Comparison of ENCODE assay signal across 17 cellular contexts in the genomic region with DNA sequence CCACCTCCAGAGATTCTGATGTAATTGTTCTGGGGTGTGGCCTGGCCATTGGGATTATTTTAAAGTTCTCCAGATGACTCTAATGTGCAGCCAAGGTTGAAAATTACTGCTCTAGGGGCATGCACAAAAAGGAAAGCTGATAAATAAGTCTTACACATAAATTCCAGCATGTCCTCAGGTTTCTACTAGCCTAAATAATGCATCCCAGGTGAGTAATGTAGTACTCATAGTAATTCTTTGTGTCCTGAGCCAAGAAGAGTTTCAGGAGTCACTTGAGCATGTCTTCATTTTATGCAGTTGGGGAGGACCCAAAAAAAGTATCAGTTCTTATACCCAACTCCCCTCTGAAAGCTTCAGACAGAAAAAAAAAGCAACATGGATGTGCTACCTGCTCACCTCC.
DNase-seq lines count a peak whose midpoint lies in the region; ATAC-seq and TF ChIP-seq lines count a peak whose summit lies in the region.
"Had no signal": no experiment of that assay in that cellular context is flagged by ENCODE, and none has a peak within 500 bp of the region (broad histone marks: within the 10 kb centered on the region; RNA-seq: fewer than 3 reads in every experiment).

No MANE protein-coding gene starts in this region.

- H3K18ac ChIP-seq in trophoblast cell (ENCODE audit: low read length) = no peak overlapping the region

- H3K9me3 ChIP-seq in RWPE2 (ENCODE audit: severe bottlenecking) (no peaks in the 10 kb centered on the region), trophoblast cell (ENCODE audit: insufficient read depth, low read depth, low read length) (no peaks in the 10 kb centered on the region)

- H3K9me3 Mint-ChIP-seq in stimulated activated effector memory CD8-positive, alpha-beta T cell treated with anti-CD3 and anti-CD28 coated beads, Interleukin-12 subunit alpha, Interleukin-12 subunit beta, amount 100 ng/mL, for 72 hours = no peaks in the 10 kb centered on the region
- H3K9me3 Mint-ChIP-seq: CD4-positive, alpha-beta T cell; GM23338 had no signal

- H4K12ac ChIP-seq in trophoblast cell (ENCODE audit: low read depth, low read length) = no peak overlapping the region

- no peak overlapping the region for H3K23ac ChIP-seq in trophoblast cell (ENCODE audit: low read length)

- H4K8ac ChIP-seq in trophoblast cell (ENCODE audit: low read depth, low read length) = no peak overlapping the region

- H3K4ac ChIP-seq in trophoblast cell (ENCODE audit: low read depth, low read length) = no peak overlapping the region

- H4K91ac ChIP-seq in trophoblast cell (ENCODE audit: low read depth, low read length) = no peak overlapping the region

- H3K27ac Mint-ChIP-seq in stimulated activated effector memory CD8-positive, alpha-beta T cell treated with anti-CD3 and anti-CD28 coated beads, Interleukin-12 subunit alpha, Interleukin-12 subunit beta, amount 100 ng/mL, for 72 hours = no peak overlapping the region
- H3K27ac Mint-ChIP-seq: B cell; CD4-positive, alpha-beta T cell; GM23338 had no signal

- H2AK5ac ChIP-seq in trophoblast cell (ENCODE audit: low read length) = no peak overlapping the region

- H3K14ac ChIP-seq in trophoblast cell (ENCODE audit: low read length) = no peak overlapping the region

- H3K4me1 Mint-ChIP-seq in stimulated activated effector memory CD8-positive, alpha-beta T cell treated with anti-CD3 and anti-CD28 coated beads, Interleukin-12 subunit alpha, Interleukin-12 subunit beta, amount 100 ng/mL, for 72 hours = no peaks in the 10 kb centered on the region
- H3K4me1 Mint-ChIP-seq: B cell had no signal

- no peak overlapping the region for H2BK120ac ChIP-seq in trophoblast cell (ENCODE audit: insufficient read depth, low read length, poor library complexity)

- no peaks in the 10 kb centered on the region for H3K36me3 Mint-ChIP-seq in stimulated activated effector memory CD8-positive, alpha-beta T cell treated with anti-CD3 and anti-CD28 coated beads, Interleukin-12 subunit alpha, Interleukin-12 subunit beta, amount 100 ng/mL, for 72 hours

- no peaks in the 10 kb centered on the region for H3K79me2 ChIP-seq in trophoblast cell (ENCODE audit: control insufficient read depth, insufficient read depth, low read length, poor library complexity)

- DNase-seq in RWPE2 (ENCODE audit: low spot score) (no peak), kidney tubule cell (ENCODE audit: low spot score) (peak; percentile 79), trophoblast cell (no peak)
- DNase-seq in stimulated activated effector memory CD8-positive, alpha-beta T cell treated with anti-CD3 and anti-CD28 coated beads, Interleukin-12 subunit alpha, Interleukin-12 subunit beta, amount 100 ng/mL, for 72 hours (ENCODE audit: low spot score in 2 of 2) = no peak
- DNase-seq: C1 segment of cervical spinal cord; Calu3; CD4-positive, alpha-beta T cell; DMS 273 treated with DMSO at 0.1 percent for 48 hours; DMS79; H7 had no signal

- H3K4me1 ChIP-seq in RWPE2 (ENCODE audit: insufficient read depth, poor library complexity, severe bottlenecking) = peaks cover 12% of the 10 kb centered on the region
- H3K4me1 ChIP-seq in trophoblast cell (ENCODE audit: control insufficient read depth in 1 of 2, insufficient read depth in 2 of 2, low read length in 2 of 2) = no peaks in the 10 kb centered on the region

- H3K4me3 Mint-ChIP-seq in stimulated activated effector memory CD8-positive, alpha-beta T cell treated with anti-CD3 and anti-CD28 coated beads, Interleukin-12 subunit alpha, Interleukin-12 subunit beta, amount 100 ng/mL, for 72 hours = no peak overlapping the region
- H3K4me3 Mint-ChIP-seq: B cell; CD4-positive, alpha-beta T cell; GM23338 had no signal

- H2BK12ac ChIP-seq in trophoblast cell (ENCODE audit: low read length) = no peak overlapping the region

- H3K4me3 ChIP-seq in RWPE2 (ENCODE audit: severe bottlenecking) = no peak overlapping the region
- no peak overlapping the region for H3K4me3 ChIP-seq in trophoblast cell (ENCODE audit: low read depth, low read length)
- H3K4me3 ChIP-seq: GM12878, GM23338 had no signal

- TF ChIP-seq EP300 in Ishikawa (IDR thresholded peaks at IDR 0.05; ENCODE audit: borderline replicate concordance) = peak; percentile 28; the same call in 1 of the 2 replicates

- no peak overlapping the region for H2AFZ ChIP-seq in trophoblast cell (ENCODE audit: insufficient read depth, low read length, poor library complexity)
- H2AFZ ChIP-seq: GM23338 had no signal

- no peak for TF ChIP-seq CTCF in RWPE2 (IDR thresholded peaks at IDR 0.05; ENCODE audit: poor library complexity, severe bottlenecking)

- TF ChIP-seq RAD21 in Ishikawa (IDR thresholded peaks at IDR 0.05; ENCODE audit: low read depth) = no peak

- H3K4me2 ChIP-seq in trophoblast cell (ENCODE audit: low read length) = no peak overlapping the region
- H3K4me2 ChIP-seq: GM23338 had no signal

- ATAC-seq in RWPE2 (ENCODE audit: low read depth) (peak; percentile 97), esophagus mucosa (peak; percentile 81), GM21825 (IDR thresholded peaks at IDR 0.05; ENCODE audit: unreplicated experiment) (no peak)
- ATAC-seq in stimulated activated effector memory CD8-positive, alpha-beta T cell treated with anti-CD3 and anti-CD28 coated beads, Interleukin-12 subunit alpha, Interleukin-12 subunit beta, amount 100 ng/mL, for 72 hours = no peak
- ATAC-seq: GM12878, GM23338, HepG2 had no signal

- H3K79me1 ChIP-seq in trophoblast cell (ENCODE audit: low read length) = no peaks in the 10 kb centered on the region

- no peaks in the 10 kb centered on the region for H3K36me3 ChIP-seq in RWPE2 (ENCODE audit: low read depth)
- H3K36me3 ChIP-seq in trophoblast cell (ENCODE audit: control insufficient read depth in 1 of 2, insufficient read depth in 2 of 2, low read length in 2 of 2) = no peaks in the 10 kb centered on the region

- H2BK5ac ChIP-seq in trophoblast cell (ENCODE audit: low read depth, low read length, poor library complexity) = no peak overlapping the region

- H3K27ac ChIP-seq in RWPE2 (ENCODE audit: poor library complexity, severe bottlenecking) = peak overlapping the region; percentile 26
- no peak overlapping the region for H3K27ac ChIP-seq in trophoblast cell (ENCODE audit: low read depth, low read length)

- H3K9ac ChIP-seq in trophoblast cell (ENCODE audit: low read length) = no peak overlapping the region

- H3K27me3 ChIP-seq in RWPE2 (ENCODE audit: insufficient read depth, poor library complexity, severe bottlenecking) (no peaks in the 10 kb centered on the region), trophoblast cell (ENCODE audit: insufficient read depth, low read length) (no peaks in the 10 kb centered on the region)

TF ChIP-seq in Ishikawa, 13 proteins besides CTCF, POLR2A, EP300 and RAD21:
- peak; percentile 55 for TF ChIP-seq NFIC (IDR thresholded peaks at IDR 0.05)
- no peak for TF ChIP-seq TEAD4 (IDR thresholded peaks at IDR 0.05)
- TF ChIP-seq, protein P1, sequence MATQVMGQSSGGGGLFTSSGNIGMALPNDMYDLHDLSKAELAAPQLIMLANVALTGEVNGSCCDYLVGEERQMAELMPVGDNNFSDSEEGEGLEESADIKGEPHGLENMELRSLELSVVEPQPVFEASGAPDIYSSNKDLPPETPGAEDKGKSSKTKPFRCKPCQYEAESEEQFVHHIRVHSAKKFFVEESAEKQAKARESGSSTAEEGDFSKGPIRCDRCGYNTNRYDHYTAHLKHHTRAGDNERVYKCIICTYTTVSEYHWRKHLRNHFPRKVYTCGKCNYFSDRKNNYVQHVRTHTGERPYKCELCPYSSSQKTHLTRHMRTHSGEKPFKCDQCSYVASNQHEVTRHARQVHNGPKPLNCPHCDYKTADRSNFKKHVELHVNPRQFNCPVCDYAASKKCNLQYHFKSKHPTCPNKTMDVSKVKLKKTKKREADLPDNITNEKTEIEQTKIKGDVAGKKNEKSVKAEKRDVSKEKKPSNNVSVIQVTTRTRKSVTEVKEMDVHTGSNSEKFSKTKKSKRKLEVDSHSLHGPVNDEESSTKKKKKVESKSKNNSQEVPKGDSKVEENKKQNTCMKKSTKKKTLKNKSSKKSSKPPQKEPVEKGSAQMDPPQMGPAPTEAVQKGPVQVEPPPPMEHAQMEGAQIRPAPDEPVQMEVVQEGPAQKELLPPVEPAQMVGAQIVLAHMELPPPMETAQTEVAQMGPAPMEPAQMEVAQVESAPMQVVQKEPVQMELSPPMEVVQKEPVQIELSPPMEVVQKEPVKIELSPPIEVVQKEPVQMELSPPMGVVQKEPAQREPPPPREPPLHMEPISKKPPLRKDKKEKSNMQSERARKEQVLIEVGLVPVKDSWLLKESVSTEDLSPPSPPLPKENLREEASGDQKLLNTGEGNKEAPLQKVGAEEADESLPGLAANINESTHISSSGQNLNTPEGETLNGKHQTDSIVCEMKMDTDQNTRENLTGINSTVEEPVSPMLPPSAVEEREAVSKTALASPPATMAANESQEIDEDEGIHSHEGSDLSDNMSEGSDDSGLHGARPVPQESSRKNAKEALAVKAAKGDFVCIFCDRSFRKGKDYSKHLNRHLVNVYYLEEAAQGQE (IDR thresholded peaks at IDR 0.05; ENCODE audit: low read depth) = no peak

Comparison
In these comparisons a context has a peak if more than half of its experiments do, and no peak if none do; other contexts are left out.
1. ATAC-seq: peak in RWPE2 (single experiment) and esophagus mucosa (single experiment); none in GM21825 (single experiment) and stimulated activated effector memory CD8-positive, alpha-beta T cell treated with anti-CD3 and anti-CD28 coated beads, Interleukin-12 subunit alpha, Interleukin-12 subunit beta, amount 100 ng/mL, for 72 hours (single experiment).